In genomic region chr4:74168841-74169240, GRCh38 we compare ENCODE assay signal across 16 cellular contexts. TPM values are rescaled to one million over a fixed set of nuclear protein-coding genes. Genes with fewer than 3 reads are reported as not detected.
DNase-seq lines count a peak whose midpoint lies in the region; ATAC-seq, FAIRE-seq and TF ChIP-seq lines count a peak whose summit lies in the region.
"Had no signal": no experiment of that assay in that cellular context is flagged by ENCODE, and none has a peak within 500 bp of the region (broad histone marks: within the 10 kb centered on the region; RNA-seq: fewer than 3 reads in every experiment).

No MANE protein-coding gene starts in this region.

- dilution Hi-C loops in keratinocyte (cut with MboI; ENCODE audit: extremely low pct_ligation_motif_present, low sequenced_read_pairs), result no loop called here

- ATAC-seq in HG02870 (IDR thresholded peaks at IDR 0.05; ENCODE audit: unreplicated experiment) (no peak), left cardiac atrium (no peak)
- no peak for ATAC-seq in activated CD8-positive, alpha-beta T cell treated with anti-CD3 and anti-CD28 coated beads for 36 hours

- H3K27me3 ChIP-seq in SJCRH30, result no peaks in the 10 kb centered on the region
- H3K27me3 ChIP-seq in keratinocyte (ENCODE audit: control insufficient read depth, extremely low read depth, insufficient read depth, low read length), result no peaks in the 10 kb centered on the region
- H3K27me3 ChIP-seq: BLaER1 treated with 17β-estradiol and CSF1 and Interleukin-3, amounts not matched to agents 10 nM and 100 nM had no signal

- peaks cover 17% of the 10 kb centered on the region for H3K4me1 Mint-ChIP-seq in activated CD8-positive, alpha-beta T cell treated with anti-CD3 and anti-CD28 coated beads for 36 hours (ENCODE audit: low read depth)

- H3K27ac Mint-ChIP-seq in activated CD8-positive, alpha-beta T cell treated with anti-CD3 and anti-CD28 coated beads for 36 hours, result no peak overlapping the region
- H3K27ac Mint-ChIP-seq: CD4-positive, CD25-positive, alpha-beta regulatory T cell; IgD-negative memory B cell had no signal

- H3K36me3 ChIP-seq in SJCRH30 (no peaks in the 10 kb centered on the region; the same call in 1 of the 2 replicates), keratinocyte (ENCODE audit: control insufficient read depth in 2 of 2, extremely low read depth in 1 of 2, insufficient read depth in 2 of 2, low read length in 2 of 2) (peaks cover 0 to 5% of the 10 kb centered on the region in 2 experiments)
- H3K36me3 ChIP-seq: HAP-1 had no signal

- no peaks in the 10 kb centered on the region for H3K79me2 ChIP-seq in keratinocyte (ENCODE audit: control insufficient read depth, insufficient read depth, low read length)

- no peak for TF ChIP-seq CTCF in keratinocyte (optimal IDR thresholded peaks at IDR 0.05 in 1 of 3, IDR thresholded peaks at IDR 0.05 in 1 of 3, conservative IDR thresholded peaks at IDR 0.05 in 1 of 3; ENCODE audit: extremely low read depth in 1 of 3, insufficient read depth in 2 of 3, low read length in 3 of 3)
- TF ChIP-seq CTCF in activated CD8-positive, alpha-beta T cell treated with anti-CD3 and anti-CD28 coated beads for 36 hours (IDR thresholded peaks at IDR 0.05), result no peak

- no peak for TF ChIP-seq POLR2A in GM12892 (IDR thresholded peaks at IDR 0.05; ENCODE audit: low read depth, low read length)

- no peaks in the 10 kb centered on the region for H4K20me1 ChIP-seq in keratinocyte (ENCODE audit: control insufficient read depth, extremely low read depth, insufficient read depth, low read length)

- H3K4me1 ChIP-seq in SJCRH30 (peaks cover 31% of the 10 kb centered on the region), keratinocyte (ENCODE audit: control insufficient read depth, extremely low read depth, insufficient read depth, low read length) (no peaks in the 10 kb centered on the region)
- H3K4me1 ChIP-seq: HAP-1 had no signal

- no peaks in the 10 kb centered on the region for H3K9me3 ChIP-seq in SJCRH30 (replicated peaks)
- no peaks in the 10 kb centered on the region for H3K9me3 ChIP-seq in keratinocyte (ENCODE audit: control insufficient read depth, low read depth, low read length)
- H3K9me3 ChIP-seq: BLaER1 treated with 17β-estradiol and CSF1 and Interleukin-3, amounts not matched to agents 10 nM and 100 nM; HAP-1 had no signal

- H3K4me2 ChIP-seq in keratinocyte (ENCODE audit: control insufficient read depth, extremely low read depth, insufficient read depth, low read depth, low read length), result no peak overlapping the region
- H3K4me2 ChIP-seq: BLaER1 treated with 17β-estradiol and CSF1 and Interleukin-3, amounts not matched to agents 10 nM and 100 nM; KMS-11 had no signal

- FAIRE-seq in GM12892 (lab: Jason Lieb, UNC), result peak; percentile 40
- peak; percentile 9 for FAIRE-seq in keratinocyte (lab: Jason Lieb, UNC)
- FAIRE-seq: H1 had no signal

- H3K27me3 Mint-ChIP-seq in activated CD8-positive, alpha-beta T cell treated with anti-CD3 and anti-CD28 coated beads for 36 hours, result no peaks in the 10 kb centered on the region
- H3K27me3 Mint-ChIP-seq: CD4-positive, CD25-positive, alpha-beta regulatory T cell; IgD-negative memory B cell had no signal

- peaks cover 13% of the 10 kb centered on the region for H3K36me3 Mint-ChIP-seq in activated CD8-positive, alpha-beta T cell treated with anti-CD3 and anti-CD28 coated beads for 36 hours (ENCODE audit: low read depth)
- H3K36me3 Mint-ChIP-seq: IgD-negative memory B cell had no signal

- H3K4me3 ChIP-seq in SJCRH30, result no peak overlapping the region
- H3K4me3 ChIP-seq in keratinocyte (ENCODE audit: control insufficient read depth in 2 of 3, extremely low read depth in 1 of 3, insufficient read depth in 2 of 3, low read depth in 1 of 3, low read length in 3 of 3), result no peak overlapping the region
- H3K4me3 ChIP-seq: BLaER1 treated with 17β-estradiol and CSF1 and Interleukin-3, amounts not matched to agents 10 nM and 100 nM; HAP-1 had no signal

- intact Hi-C loops in activated CD8-positive, alpha-beta T cell treated with anti-CD3 and anti-CD28 coated beads for 36 hours (cut with micrococcal nuclease), result no loop called here
- intact Hi-C loops in left cardiac atrium (cut with DNase I), result no loop called here

- H3K9ac ChIP-seq in keratinocyte (ENCODE audit: control insufficient read depth, extremely low read depth, insufficient read depth, low read length), result no peak overlapping the region
- H3K9ac ChIP-seq: BLaER1 treated with 17β-estradiol and CSF1 and Interleukin-3, amounts not matched to agents 10 nM and 100 nM; KMS-11 had no signal

- H3K27ac ChIP-seq in SJCRH30 (peak overlapping the region; percentile 47), keratinocyte (ENCODE audit: control insufficient read depth, insufficient read depth, low read length) (no peak overlapping the region)
- H3K27ac ChIP-seq: BLaER1 treated with 17β-estradiol and CSF1 and Interleukin-3, amounts not matched to agents 10 nM and 100 nM; KMS-11 had no signal

- H3K4me3 Mint-ChIP-seq in activated CD8-positive, alpha-beta T cell treated with anti-CD3 and anti-CD28 coated beads for 36 hours, result no peak overlapping the region
- H3K4me3 Mint-ChIP-seq: CD4-positive, CD25-positive, alpha-beta regulatory T cell; IgD-negative memory B cell had no signal

- H3K9me1 ChIP-seq in keratinocyte (ENCODE audit: control insufficient read depth, extremely low read depth, insufficient read depth, low read length), result no peaks in the 10 kb centered on the region

- H2AFZ ChIP-seq in keratinocyte (ENCODE audit: control insufficient read depth, low read length), result no peak overlapping the region

- no peaks in the 10 kb centered on the region for H3K9me3 Mint-ChIP-seq in activated CD8-positive, alpha-beta T cell treated with anti-CD3 and anti-CD28 coated beads for 36 hours
- H3K9me3 Mint-ChIP-seq: CD4-positive, CD25-positive, alpha-beta regulatory T cell; IgD-negative memory B cell had no signal

- peak; percentile 10 for DNase-seq in COR-L47 (lab: John Stamatoyannopoulos, UW)
- no peak for DNase-seq in GM12892 (ENCODE audit: insufficient read length)
- DNase-seq in SJCRH30, result peak; percentile 31 to 64
- DNase-seq in keratinocyte (ENCODE audit: low read depth, low spot score), result no peak
- no peak for DNase-seq in activated CD8-positive, alpha-beta T cell treated with anti-CD3 and anti-CD28 coated beads for 36 hours
- no peak for DNase-seq in left cardiac atrium
- DNase-seq: ACHN; Calu3; CD4-positive, CD25-positive, alpha-beta regulatory T cell; DMS79 had no signal

- CTCF ChIA-PET in activated CD8-positive, alpha-beta T cell treated with anti-CD3 and anti-CD28 coated beads for 36 hours (lab: Charles Lee), result no interaction called here

- POLR2A ChIA-PET in activated CD8-positive, alpha-beta T cell treated with anti-CD3 and anti-CD28 coated beads for 36 hours (lab: Charles Lee), result no interaction called here

RNA-seq across cellular contexts. Expression of gene MTHFD2L, which starts 10.9 kb away (rescaled TPM):
- 8.7 TPM for polyA plus RNA-seq in GM12892 (2012; ENCODE audit: missing spikeins)
- total RNA-seq in SJCRH30 (2014; rRNA removed; shearing (Covaris generic)), result 29.6 and 33.3 TPM in 2 replicates
- 8.9 to 30.4 TPM (median 27.0 TPM) in 3 replicates for polyA plus RNA-seq in keratinocyte
- polyA plus RNA-seq in keratinocyte (2011; ENCODE audit: low read depth), result 9.7 TPM
- 13.2 and 23.9 TPM in 2 replicates for polyA plus RNA-seq in keratinocyte (2011; cell fraction: cytosol; rRNA removed)
- 32.4 and 45.1 TPM in 2 replicates for polyA plus RNA-seq in keratinocyte (2011; cell fraction: nucleus; rRNA removed)
- 9.0 and 10.8 TPM in 2 replicates for polyA plus RNA-seq in keratinocyte (2012; ENCODE audit: low replicate concordance)
- 4.9 to 54.3 TPM (median 33.5 TPM) in 3 replicates for polyA minus RNA-seq in keratinocyte
- polyA minus RNA-seq in keratinocyte (2011; cell fraction: cytosol; rRNA and poly(A)+ RNA removed), result 33.4 TPM
- polyA minus RNA-seq in keratinocyte (2011; cell fraction: nucleus; rRNA and poly(A)+ RNA removed), result 34.2 and 75.0 TPM in 2 replicates
- total RNA-seq in activated CD8-positive, alpha-beta T cell treated with anti-CD3 and anti-CD28 coated beads for 36 hours, result 1 to 10 TPM; 7.3 to 8.1 TPM
- total RNA-seq in left cardiac atrium, result 10 to 100 TPM in 1 of 2 donors, 1 to 10 TPM in 1; 9.2 to 11.7 TPM

Comparison
In these comparisons a context has a peak if more than half of its experiments do, and no peak if none do; other contexts are left out.
1. DNase-seq: peak in COR-L47 (single experiment) and SJCRH30 (2 of 2); none in GM12892 (single experiment), keratinocyte (single experiment), activated CD8-positive, alpha-beta T cell treated with anti-CD3 and anti-CD28 coated beads for 36 hours (single experiment) and left cardiac atrium (single experiment).